In the genomic region with DNA sequence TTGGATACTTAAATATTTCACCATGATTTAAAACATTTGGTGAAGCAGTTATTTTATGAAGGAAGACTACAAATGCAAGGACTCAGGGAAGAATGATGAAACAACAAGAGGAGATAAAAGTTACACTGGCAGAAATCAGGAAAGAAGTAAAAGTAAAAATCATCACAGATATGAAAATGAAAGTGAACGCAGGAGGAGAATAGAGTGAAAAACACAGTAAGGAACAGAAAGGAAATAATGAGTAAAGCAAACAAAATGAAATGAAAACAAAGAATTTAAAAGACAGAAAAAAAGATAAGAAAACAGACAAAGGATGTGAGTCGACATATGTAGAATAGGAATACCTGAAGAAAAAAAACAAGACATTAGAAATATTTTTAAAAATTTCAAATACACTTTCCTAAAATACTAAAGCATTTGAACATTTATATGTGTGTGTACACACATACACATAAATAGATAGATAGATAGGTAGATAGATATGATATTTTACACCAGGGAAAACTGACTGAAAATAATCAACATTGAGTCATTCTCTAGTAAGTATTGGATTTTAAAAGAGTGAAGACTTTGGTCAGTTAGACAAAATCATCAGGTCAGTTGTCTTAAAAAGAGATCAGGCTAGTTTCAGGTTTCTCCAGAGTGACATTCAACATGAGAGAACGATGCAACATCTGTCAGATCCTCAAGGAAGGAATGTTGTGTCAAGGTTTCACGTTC, we compare ENCODE assay signal across 15 cellular contexts. TPM values are rescaled to one million over a fixed set of nuclear protein-coding genes. Genes with fewer than 3 reads are reported as not detected.
DNase-seq lines count a peak whose midpoint lies in the region; ATAC-seq, FAIRE-seq and TF ChIP-seq lines count a peak whose summit lies in the region.
"Had no signal": no experiment of that assay in that cellular context is flagged by ENCODE, and none has a peak within 500 bp of the region (broad histone marks: within the 10 kb centered on the region; RNA-seq: fewer than 3 reads in every experiment).

No MANE protein-coding gene starts in this region.

- no peak overlapping the region for H3K27ac ChIP-seq in A549
- H3K27ac ChIP-seq in astrocyte (ENCODE audit: low read depth, low read length): no peak overlapping the region
- H3K27ac ChIP-seq: C4-2B, thoracic aorta had no signal

- CTCF ChIA-PET in A549 (lab: Yijun Ruan, JAX): interaction anchor here (0.6 kb wide), 1 partner anchor 864 kb away, joined by 3 read pairs; no protein-coding TSS in a partner anchor

- H3K36me3 Mint-ChIP-seq in astrocyte (ENCODE audit: low read depth, unreplicated experiment): peaks cover 20% of the 10 kb centered on the region

- TF ChIP-seq EP300 in A549 (IDR thresholded peaks at IDR 0.05): no peak

- TF ChIP-seq CTCF in A549 (IDR thresholded peaks at IDR 0.05) (no peak), astrocyte (IDR thresholded peaks at IDR 0.05; ENCODE audit: insufficient read depth, low read depth, low read length) (no peak)

- peaks cover 5% of the 10 kb centered on the region for H3K36me3 ChIP-seq in astrocyte (ENCODE audit: insufficient read depth, low read length)
- H3K36me3 ChIP-seq: thoracic aorta had no signal

- no peak for ATAC-seq in A549
- peak; percentile 57 for ATAC-seq in GM18502 (IDR thresholded peaks at IDR 0.05; ENCODE audit: poor library complexity, unreplicated experiment)
- ATAC-seq in HG03175 (IDR thresholded peaks at IDR 0.05; ENCODE audit: unreplicated experiment): peak; percentile 56

- TF ChIP-seq POLR2A in A549 (IDR thresholded peaks at IDR 0.05; ENCODE audit: low read length): no peak

- H3K27me3 Mint-ChIP-seq in astrocyte (ENCODE audit: low read depth, unreplicated experiment): no peaks in the 10 kb centered on the region

- H3K9ac ChIP-seq in astrocyte (ENCODE audit: low read length): peak overlapping the region; percentile 51

- DNase-seq in A549 (ENCODE audit: low read depth in 1 of 2, low spot score in 1 of 2): no peak
- no peak for DNase-seq in astrocyte (ENCODE audit: low read depth)
- DNase-seq in stimulated activated CD4-positive, alpha-beta T cell treated with anti-CD3 and anti-CD28 coated beads, Interleukin-4, amount 100 ng/mL, for 1 hour: no peak
- no peak for DNase-seq in NCI-H2029 treated with DMSO at 0.1 percent for 48 hours (lab: John Stamatoyannopoulos, UW)
- no peak for DNase-seq in NOMO-1 (lab: John Stamatoyannopoulos, UW; ENCODE audit: unreplicated experiment in 2 of 2)
- no peak for DNase-seq in NCI-H524 (lab: John Stamatoyannopoulos, UW)
- DNase-seq: NCI-H446; nucleus accumbens; stimulated activated CD4-positive, alpha-beta T cell treated with anti-CD3 and anti-CD28 coated beads, Interleukin-1b, Interleukin-23, amount 100 ng/mL, for 48 hours; T-helper 9 cell had no signal

- no peaks in the 10 kb centered on the region for H4K20me1 ChIP-seq in astrocyte (ENCODE audit: insufficient read depth, low read length)

- H3K4me3 Mint-ChIP-seq in astrocyte (ENCODE audit: unreplicated experiment): peak overlapping the region; percentile 17

- peak overlapping the region; percentile 75 for H3K27ac Mint-ChIP-seq in astrocyte (ENCODE audit: unreplicated experiment)

- H3K4me3 ChIP-seq in A549 (no peak overlapping the region), astrocyte (ENCODE audit: insufficient read depth, low read depth, low read length) (no peak overlapping the region)
- H3K4me3 ChIP-seq: thoracic aorta had no signal

- no peak for FAIRE-seq in A549 (lab: Jason Lieb, UNC)
- no peak for FAIRE-seq in astrocyte (lab: Jason Lieb, UNC)
- FAIRE-seq: GM12892 had no signal

- H3K9me3 ChIP-seq in A549 (no peaks in the 10 kb centered on the region), astrocyte (ENCODE audit: insufficient read depth, low read depth, low read length) (peaks cover 6% of the 10 kb centered on the region)
- H3K9me3 ChIP-seq: thoracic aorta had no signal

- H2AFZ ChIP-seq in astrocyte (ENCODE audit: low read depth, low read length): no peak overlapping the region

- POLR2A ChIA-PET in A549 (lab: Yijun Ruan, JAX): no interaction called here

- peak overlapping the region; percentile 28; the same call in 2 of the 3 replicates for H3K4me2 ChIP-seq in A549
- H3K4me2 ChIP-seq in astrocyte (ENCODE audit: low read length): peak overlapping the region; percentile 75

- peaks cover 10% of the 10 kb centered on the region for H3K9me3 Mint-ChIP-seq in astrocyte (ENCODE audit: unreplicated experiment)

- no peaks in the 10 kb centered on the region for H3K79me2 ChIP-seq in astrocyte (ENCODE audit: insufficient read depth, low read length)

- WGBS in A549 (ENCODE audit: missing lambda C conversion rate): 52% methylated on average over 4 of the region's 4 CpGs

- H3K27me3 ChIP-seq in astrocyte (ENCODE audit: insufficient read depth, low read length): no peaks in the 10 kb centered on the region

- TF ChIP-seq RAD21 in A549 (conservative IDR thresholded peaks at IDR 0.05 in 1 of 2, IDR thresholded peaks at IDR 0.05 in 1 of 2): no peak

- H3K4me1 Mint-ChIP-seq in astrocyte (ENCODE audit: low read depth, unreplicated experiment): peaks cover 10% of the 10 kb centered on the region

- H3K4me1 ChIP-seq in A549 (0 out of 3 replicates have a peak, but pooled peaks cover 4% of the 10 kb centered on the region), astrocyte (ENCODE audit: insufficient read depth, low read length) (peaks cover 5% of the 10 kb centered on the region)

TF ChIP-seq in A549, 52 proteins besides CTCF, POLR2A, EP300 and RAD21:
- no peak for TF ChIP-seq POLR2AphosphoS2 (conservative IDR thresholded peaks at IDR 0.05; ENCODE audit: low read length)
- TF ChIP-seq, protein P1, sequence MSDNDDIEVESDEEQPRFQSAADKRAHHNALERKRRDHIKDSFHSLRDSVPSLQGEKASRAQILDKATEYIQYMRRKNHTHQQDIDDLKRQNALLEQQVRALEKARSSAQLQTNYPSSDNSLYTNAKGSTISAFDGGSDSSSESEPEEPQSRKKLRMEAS (IDR thresholded peaks at IDR 0.05): no peak
- no peak for TF ChIP-seq ZC3H11A (IDR thresholded peaks at IDR 0.05)
- TF ChIP-seq KDM1A (IDR thresholded peaks at IDR 0.05; ENCODE audit: low read depth): no peak
- no peak for TF ChIP-seq RFX5 (IDR thresholded peaks at IDR 0.05)
- no peak for TF ChIP-seq MAZ (IDR thresholded peaks at IDR 0.05; ENCODE audit: borderline replicate concordance, low read depth, low read length)
- no peak for TF ChIP-seq RNF2 (IDR thresholded peaks at IDR 0.05; ENCODE audit: borderline replicate concordance, low read depth)
- TF ChIP-seq KDM5A (IDR thresholded peaks at IDR 0.05): no peak
- no peak for TF ChIP-seq ZSCAN20 (CRISPR knock-in tag; IDR thresholded peaks at IDR 0.05)
- no peak for TF ChIP-seq TFCP2L1 (CRISPR knock-in tag; IDR thresholded peaks at IDR 0.05)
- no peak for TF ChIP-seq TP53 (CRISPR knock-in tag; IDR thresholded peaks at IDR 0.05)
- TF ChIP-seq, protein P2, sequence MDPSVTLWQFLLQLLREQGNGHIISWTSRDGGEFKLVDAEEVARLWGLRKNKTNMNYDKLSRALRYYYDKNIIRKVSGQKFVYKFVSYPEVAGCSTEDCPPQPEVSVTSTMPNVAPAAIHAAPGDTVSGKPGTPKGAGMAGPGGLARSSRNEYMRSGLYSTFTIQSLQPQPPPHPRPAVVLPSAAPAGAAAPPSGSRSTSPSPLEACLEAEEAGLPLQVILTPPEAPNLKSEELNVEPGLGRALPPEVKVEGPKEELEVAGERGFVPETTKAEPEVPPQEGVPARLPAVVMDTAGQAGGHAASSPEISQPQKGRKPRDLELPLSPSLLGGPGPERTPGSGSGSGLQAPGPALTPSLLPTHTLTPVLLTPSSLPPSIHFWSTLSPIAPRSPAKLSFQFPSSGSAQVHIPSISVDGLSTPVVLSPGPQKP (IDR thresholded peaks at IDR 0.05; ENCODE audit: low read depth, low read length): no peak
- no peak for TF ChIP-seq HOXB5 (CRISPR knock-in tag; IDR thresholded peaks at IDR 0.05)

RNA-seq across cellular contexts. Expression of a gene that starts 12.1 kb away (rescaled TPM):
- polyA plus RNA-seq in A549 (2011; rRNA removed): 21.2 and 22.6 TPM in 2 replicates
- polyA plus RNA-seq in A549 (2012; cell fraction: cytosol; rRNA removed): 10.7 and 11.0 TPM in 2 replicates
- 6.3 and 10.4 TPM in 2 replicates for polyA plus RNA-seq in A549 (2012; cell fraction: nucleus; rRNA removed)
- 10.4 to 14.2 TPM (median 13.6 TPM) in 3 replicates for polyA plus RNA-seq in A549 (2017; fragmentation: RNase III; extraction: RNeasy Plus Mini Kit Qiagen cat#74134 plus additional on column Dnase treatment)
- 24.6 and 28.7 TPM in 2 replicates for polyA minus RNA-seq in A549 (2011; rRNA and poly(A)+ RNA removed)
- 43.7 and 47.4 TPM in 2 replicates for total RNA-seq in astrocyte

RNA-seq across cellular contexts. Expression of a gene that starts 43.2 kb away (rescaled TPM):
- polyA plus RNA-seq in A549 (2011; rRNA removed) (19.8 and 24.2 TPM in 2 replicates), A549 (2017; fragmentation: RNase III; extraction: RNeasy Plus Mini Kit Qiagen cat#74134 plus additional on column Dnase treatment) (20.6 to 21.8 TPM (median 21.8 TPM) in 3 replicates)
- polyA plus RNA-seq in A549 (2012; cell fraction: cytosol; rRNA removed): 8.5 and 8.7 TPM in 2 replicates
- polyA plus RNA-seq in A549 (2012; cell fraction: nucleus; rRNA removed): 4.6 and 5.2 TPM in 2 replicates
- 9.4 and 14.2 TPM in 2 replicates for polyA minus RNA-seq in A549 (2011; rRNA and poly(A)+ RNA removed)
- total RNA-seq in astrocyte: 59.2 and 65.5 TPM in 2 replicates

RNA-seq across cellular contexts. Expression of a gene that starts 59.5 kb away (rescaled TPM):
- 0.50 and 0.53 TPM in 2 replicates for polyA plus RNA-seq in A549 (2011; rRNA removed)
- 0.28 and 0.31 TPM in 2 replicates for polyA plus RNA-seq in A549 (2012; cell fraction: cytosol; rRNA removed)
- polyA plus RNA-seq in A549 (2012; cell fraction: nucleus; rRNA removed): 0.19 and 0.31 TPM in 2 replicates
- 0.56 to 0.66 TPM (median 0.61 TPM) in 3 replicates for polyA plus RNA-seq in A549 (2017; fragmentation: RNase III; extraction: RNeasy Plus Mini Kit Qiagen cat#74134 plus additional on column Dnase treatment)
- 0.73 and 0.99 TPM in 2 replicates for polyA minus RNA-seq in A549 (2011; rRNA and poly(A)+ RNA removed)
- 1.0 and 1.7 TPM in 2 replicates for total RNA-seq in astrocyte

Comparison
In these comparisons a context has a peak if more than half of its experiments do, and no peak if none do; other contexts are left out.
1. ATAC-seq: peak in GM18502 (single experiment) and HG03175 (single experiment); none in A549 (0 of 2).